ENCODE assay signal across 9 cellular contexts in genomic region chr13:25170554-25171107, GRCh38. TPM values are rescaled to one million over a fixed set of nuclear protein-coding genes. Genes with fewer than 3 reads are reported as not detected.
DNase-seq lines count a peak whose midpoint lies in the region; ATAC-seq and TF ChIP-seq lines count a peak whose summit lies in the region.
"Had no signal": no experiment of that assay in that cellular context is flagged by ENCODE, and none has a peak within 500 bp of the region (broad histone marks: within the 10 kb centered on the region; RNA-seq: fewer than 3 reads in every experiment).

No MANE protein-coding gene starts in this region.

- H3K9me3 ChIP-seq in suprapubic skin: no peaks in the 10 kb centered on the region

- H3K9me3 Mint-ChIP-seq in activated CD4-positive, alpha-beta T cell treated with anti-CD3 and anti-CD28 coated beads for 36 hours (ENCODE audit: low read depth): no peaks in the 10 kb centered on the region
- H3K9me3 Mint-ChIP-seq in activated naive CD8-positive, alpha-beta T cell (ENCODE audit: low read depth): no peaks in the 10 kb centered on the region

- POLR2A ChIA-PET in activated CD4-positive, alpha-beta T cell treated with anti-CD3 and anti-CD28 coated beads for 36 hours (lab: Charles Lee): no interaction called here

- ATAC-seq in activated CD4-positive, alpha-beta T cell treated with anti-CD3 and anti-CD28 coated beads for 36 hours: peak; percentile 23
- ATAC-seq in HG03025 (IDR thresholded peaks at IDR 0.05; ENCODE audit: low FRiP score, unreplicated experiment): no peak

- no peaks in the 10 kb centered on the region for H3K36me3 Mint-ChIP-seq in activated CD4-positive, alpha-beta T cell treated with anti-CD3 and anti-CD28 coated beads for 36 hours (ENCODE audit: low read depth)
- H3K36me3 Mint-ChIP-seq in activated naive CD8-positive, alpha-beta T cell: no peaks in the 10 kb centered on the region

- TF ChIP-seq EP300 in suprapubic skin (IDR thresholded peaks at IDR 0.05): no peak

- TF ChIP-seq CTCF in suprapubic skin (IDR thresholded peaks at IDR 0.05): no peak

- H3K36me3 ChIP-seq in suprapubic skin: no peaks in the 10 kb centered on the region

- H3K4me3 ChIP-seq in suprapubic skin: peak overlapping the region; percentile 52

- peak; percentile 20 for DNase-seq in activated CD4-positive, alpha-beta T cell treated with anti-CD3 and anti-CD28 coated beads for 36 hours
- no peak for DNase-seq in activated CD4-positive, alpha-beta T cell treated with anti-CD3 and anti-CD28 coated beads for 1 hour
- peak; percentile 62 for DNase-seq in iPS-NIHi11 (ENCODE audit: low spot score)
- no peak for DNase-seq in suprapubic skin (ENCODE audit: low spot score in 2 of 2)
- DNase-seq in HK-2 (ENCODE audit: unreplicated experiment): no peak
- DNase-seq in mesenteric fat pad (ENCODE audit: low spot score): no peak
- DNase-seq: GOT3 had no signal

- peaks cover 57% of the 10 kb centered on the region for H3K27me3 ChIP-seq in suprapubic skin

- CTCF ChIA-PET in activated CD4-positive, alpha-beta T cell treated with anti-CD3 and anti-CD28 coated beads for 36 hours (lab: Charles Lee): no interaction called here

- no peak overlapping the region for H3K27ac ChIP-seq in suprapubic skin

- H3K27ac Mint-ChIP-seq in activated CD4-positive, alpha-beta T cell treated with anti-CD3 and anti-CD28 coated beads for 36 hours: no peak overlapping the region
- H3K27ac Mint-ChIP-seq in activated naive CD8-positive, alpha-beta T cell: no peak overlapping the region

- H3K4me3 Mint-ChIP-seq in activated CD4-positive, alpha-beta T cell treated with anti-CD3 and anti-CD28 coated beads for 36 hours: no peak overlapping the region
- peak overlapping the region; percentile 27 for H3K4me3 Mint-ChIP-seq in activated naive CD8-positive, alpha-beta T cell

- H3K27me3 Mint-ChIP-seq in activated CD4-positive, alpha-beta T cell treated with anti-CD3 and anti-CD28 coated beads for 36 hours: peaks cover 59% of the 10 kb centered on the region
- H3K27me3 Mint-ChIP-seq in activated naive CD8-positive, alpha-beta T cell: peaks cover 41% of the 10 kb centered on the region

- 0% methylated on average over 2 of the region's 74 CpGs for WGBS in suprapubic skin

- peaks cover 13% of the 10 kb centered on the region for H3K4me1 Mint-ChIP-seq in activated CD4-positive, alpha-beta T cell treated with anti-CD3 and anti-CD28 coated beads for 36 hours
- H3K4me1 Mint-ChIP-seq in activated naive CD8-positive, alpha-beta T cell (ENCODE audit: low read depth): peaks cover 11% of the 10 kb centered on the region

- TF ChIP-seq POLR2A in suprapubic skin (IDR thresholded peaks at IDR 0.05): no peak

- intact Hi-C loops in activated CD4-positive, alpha-beta T cell treated with anti-CD3 and anti-CD28 coated beads for 36 hours (cut with DNase I, micrococcal nuclease): no loop called here

- H3K4me1 ChIP-seq in suprapubic skin: peaks cover 19% of the 10 kb centered on the region

RNA-seq across cellular contexts. Expression of gene AMER2, which starts 1.5 kb away (rescaled TPM):
- total RNA-seq in activated CD4-positive, alpha-beta T cell treated with anti-CD3 and anti-CD28 coated beads for 36 hours: not detected
- total RNA-seq in suprapubic skin (under 1 TPM in 3 of 4 donors, not detected in 1; 0.05 to 0.32 (median 0.13) TPM), mesenteric fat pad (0.03 TPM)

Comparison
In these comparisons a context has a peak if more than half of its experiments do, and no peak if none do; other contexts are left out.
1. DNase-seq: peak in activated CD4-positive, alpha-beta T cell treated with anti-CD3 and anti-CD28 coated beads for 36 hours (single experiment) and iPS-NIHi11 (single experiment); none in activated CD4-positive, alpha-beta T cell treated with anti-CD3 and anti-CD28 coated beads for 1 hour (single experiment), suprapubic skin (0 of 2), HK-2 (single experiment) and mesenteric fat pad (single experiment).